Comparison of ENCODE assay signal across 24 cellular contexts in genomic region chr5:140605879-140606278, GRCh38.
"Had no signal": no experiment of that assay in that cellular context is flagged by ENCODE, and none has a peak within 500 bp of the region (broad histone marks: within the 10 kb centered on the region; RNA-seq: fewer than 3 reads in every experiment).

No MANE protein-coding gene starts in this region.

- H3K27me3 ChIP-seq: gastrocnemius medialis, heart left ventricle, hepatocyte, ovary, spleen, tibial nerve, upper lobe of left lung had no signal

- H3K4me1 ChIP-seq: gastrocnemius medialis, psoas muscle had no signal

- H3K9me3 ChIP-seq: gastrocnemius medialis, ovary, psoas muscle, spleen, thoracic aorta, tibial nerve, upper lobe of left lung had no signal

- H3K4me2 ChIP-seq: hepatocyte had no signal

- DNase-seq: effector CD8-positive, alpha-beta T cell; endodermal cell; foreskin fibroblast; gastrocnemius medialis; heart left ventricle; kidney; naive thymus-derived CD8-positive, alpha-beta T cell; nephron progenitor cell; occipital lobe; ovary; posterior cingulate gyrus; psoas muscle; right cardiac atrium; spleen; stimulated activated CD4-positive, alpha-beta T cell treated with anti-CD3 and anti-CD28 coated beads, Interleukin-4, amount 100 ng/mL, for 4 hours; upper lobe of left lung had no signal

- H3K9me3 Mint-ChIP-seq: naive thymus-derived CD8-positive, alpha-beta T cell; stimulated activated memory B cell treated with anti-CD40 and anti-IgM and Interleukin-4, amounts not matched to agents 10 μg/mL and 1 μg/mL and 100 μg/mL, for 72 hours; stimulated activated naive CD8-positive, alpha-beta T cell treated with anti-CD3 and anti-CD28 coated beads, Interleukin-15, Interleukin-2, amounts not matched to agents 100 ng/mL and 50 ng/mL, for 24 hours had no signal

- ATAC-seq: esophagus mucosa; gastrocnemius medialis; heart left ventricle; left lobe of liver; naive thymus-derived CD8-positive, alpha-beta T cell; psoas muscle; right cardiac atrium; stimulated activated memory B cell treated with anti-CD40 and anti-IgM and Interleukin-4, amounts not matched to agents 10 μg/mL and 1 μg/mL and 100 μg/mL, for 72 hours had no signal

- H3K36me3 Mint-ChIP-seq: naive thymus-derived CD8-positive, alpha-beta T cell; stimulated activated memory B cell treated with anti-CD40 and anti-IgM and Interleukin-4, amounts not matched to agents 10 μg/mL and 1 μg/mL and 100 μg/mL, for 72 hours had no signal

- H3K36me3 ChIP-seq: gastrocnemius medialis, heart left ventricle, ovary, spleen, thoracic aorta, tibial nerve, upper lobe of left lung had no signal

- H3K4me3 Mint-ChIP-seq: endodermal cell; naive thymus-derived CD8-positive, alpha-beta T cell; nephron progenitor cell; stimulated activated memory B cell treated with anti-CD40 and anti-IgM and Interleukin-4, amounts not matched to agents 10 μg/mL and 1 μg/mL and 100 μg/mL, for 72 hours; stimulated activated naive CD8-positive, alpha-beta T cell treated with anti-CD3 and anti-CD28 coated beads, Interleukin-15, Interleukin-2, amounts not matched to agents 100 ng/mL and 50 ng/mL, for 24 hours had no signal

- H3K27ac Mint-ChIP-seq: endodermal cell; naive thymus-derived CD8-positive, alpha-beta T cell; nephron progenitor cell; stimulated activated memory B cell treated with anti-CD40 and anti-IgM and Interleukin-4, amounts not matched to agents 10 μg/mL and 1 μg/mL and 100 μg/mL, for 72 hours; stimulated activated naive CD8-positive, alpha-beta T cell treated with anti-CD3 and anti-CD28 coated beads, Interleukin-15, Interleukin-2, amounts not matched to agents 100 ng/mL and 50 ng/mL, for 24 hours had no signal

- H3K4me1 Mint-ChIP-seq: endodermal cell; nephron progenitor cell; stimulated activated memory B cell treated with anti-CD40 and anti-IgM and Interleukin-4, amounts not matched to agents 10 μg/mL and 1 μg/mL and 100 μg/mL, for 72 hours had no signal

- H3K27me3 Mint-ChIP-seq: stimulated activated memory B cell treated with anti-CD40 and anti-IgM and Interleukin-4, amounts not matched to agents 10 μg/mL and 1 μg/mL and 100 μg/mL, for 72 hours had no signal

- H3K4me3 ChIP-seq: gastrocnemius medialis, heart left ventricle, hepatocyte, ovary, psoas muscle, skin epidermis, spleen, thoracic aorta, tibial nerve, upper lobe of left lung had no signal

- H3K27ac ChIP-seq: gastrocnemius medialis, hepatocyte, ovary, psoas muscle, thoracic aorta, tibial nerve had no signal
